In the genomic region with DNA sequence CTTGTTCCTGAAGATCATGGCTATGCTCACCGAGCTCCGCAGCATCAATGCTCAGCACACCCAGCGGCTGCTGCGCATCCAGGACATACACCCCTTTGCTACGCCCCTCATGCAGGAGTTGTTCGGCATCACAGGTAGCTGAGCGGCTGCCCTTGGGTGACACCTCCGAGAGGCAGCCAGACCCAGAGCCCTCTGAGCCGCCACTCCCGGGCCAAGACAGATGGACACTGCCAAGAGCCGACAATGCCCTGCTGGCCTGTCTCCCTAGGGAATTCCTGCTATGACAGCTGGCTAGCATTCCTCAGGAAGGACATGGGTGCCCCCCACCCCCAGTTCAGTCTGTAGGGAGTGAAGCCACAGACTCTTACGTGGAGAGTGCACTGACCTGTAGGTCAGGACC, we compare ENCODE assay signal across 18 cellular contexts. TPM values are rescaled to one million over a fixed set of nuclear protein-coding genes. Genes with fewer than 3 reads are reported as not detected.
DNase-seq lines count a peak whose midpoint lies in the region; ATAC-seq and TF ChIP-seq lines count a peak whose summit lies in the region.
"Had no signal": no experiment of that assay in that cellular context is flagged by ENCODE, and none has a peak within 500 bp of the region (broad histone marks: within the 10 kb centered on the region; RNA-seq: fewer than 3 reads in every experiment).

No MANE protein-coding gene starts in this region.

- H3K4me2 ChIP-seq in Karpas-422 (ENCODE audit: low read depth, low read length, poor library complexity, severe bottlenecking) = no peak overlapping the region
- H3K4me2 ChIP-seq: A549 had no signal

- no peak overlapping the region for H2AFZ ChIP-seq in Karpas-422 (ENCODE audit: low read length)

- H3K9ac ChIP-seq in endodermal cell (ENCODE audit: extremely low read depth, low read length, poor library complexity, severe bottlenecking) = no peak overlapping the region
- no peak overlapping the region for H3K9ac ChIP-seq in Karpas-422 (ENCODE audit: low read length)

- H3K9me3 ChIP-seq in heart left ventricle (no peaks in the 10 kb centered on the region), endodermal cell (ENCODE audit: control insufficient read depth, low read length) (no peaks in the 10 kb centered on the region), right lobe of liver (no peaks in the 10 kb centered on the region), Karpas-422 (ENCODE audit: low read length) (no peaks in the 10 kb centered on the region)
- H3K9me3 ChIP-seq: A549 had no signal

- H3K4me3 ChIP-seq in heart left ventricle = no peak overlapping the region
- H3K4me3 ChIP-seq in endodermal cell (ENCODE audit: low read length) = no peak overlapping the region
- no peak overlapping the region for H3K4me3 ChIP-seq in right lobe of liver
- H3K4me3 ChIP-seq in Karpas-422 (ENCODE audit: low read length) = no peak overlapping the region
- H3K4me3 ChIP-seq: A549 had no signal

- H3K4me1 ChIP-seq in heart left ventricle (peaks cover 0 to 16% (median 0%) of the 10 kb centered on the region in 12 donors), endodermal cell (ENCODE audit: control insufficient read depth, insufficient read depth, low read length) (no peaks in the 10 kb centered on the region), right lobe of liver (no peaks in the 10 kb centered on the region), Karpas-422 (ENCODE audit: low read length) (peaks cover 6% of the 10 kb centered on the region)
- H3K4me1 ChIP-seq: A549 had no signal

- no peaks in the 10 kb centered on the region for H4K20me1 ChIP-seq in Karpas-422 (ENCODE audit: insufficient read depth, low read depth, low read length)

- H3K79me2 ChIP-seq in Karpas-422 (ENCODE audit: low read length) = no peaks in the 10 kb centered on the region

- TF ChIP-seq CTCF in heart left ventricle (IDR thresholded peaks at IDR 0.05) (no peak), endodermal cell (conservative IDR thresholded peaks at IDR 0.05) (no peak), right lobe of liver (IDR thresholded peaks at IDR 0.05) (no peak)

- H3K27ac ChIP-seq in heart left ventricle (no peak overlapping the region), endodermal cell (ENCODE audit: low read depth, low read length) (no peak overlapping the region), right lobe of liver (no peak overlapping the region), Karpas-422 (ENCODE audit: low read length) (no peak overlapping the region)
- H3K27ac ChIP-seq: A549, RWPE1 had no signal

- WGBS in heart left ventricle, 4 donors = 26 to 68% (median 59%) methylated on average over 6 to 12 of the region's 12 CpGs; no CpG with 5 or more reads in 1 of the 4 donors
- 92 to 95% methylated on average over 11 to 12 of the region's 12 CpGs for WGBS in endodermal cell (ENCODE audit: insufficient coverage in 1 of 2, insufficient read length in 1 of 2), 2 experiments
- WGBS in right lobe of liver (ENCODE audit: insufficient coverage, low coverage, low lambda C conversion rate, missing lambda C conversion rate) = no CpG with 5 or more reads among the region's 12 CpGs

- H3K27ac Mint-ChIP-seq in endodermal cell = no peak overlapping the region
- H3K27ac Mint-ChIP-seq: B cell, CD14-positive monocyte, IgD-negative memory B cell had no signal

- no peak overlapping the region for H3K4me3 Mint-ChIP-seq in endodermal cell
- H3K4me3 Mint-ChIP-seq: B cell, CD14-positive monocyte, IgD-negative memory B cell had no signal

- ATAC-seq in heart left ventricle (peak; percentile 16 to 63 (median 49)), right lobe of liver (peak; percentile 27 to 44 (median 34)), HG03175 (IDR thresholded peaks at IDR 0.05; ENCODE audit: unreplicated experiment) (no peak)

- H3K36me3 ChIP-seq in heart left ventricle (no peaks in the 10 kb centered on the region), endodermal cell (ENCODE audit: control insufficient read depth, insufficient read depth, low read length) (no peaks in the 10 kb centered on the region), right lobe of liver (peaks cover 0 to 28% (median 7%) of the 10 kb centered on the region in 4 donors), Karpas-422 (ENCODE audit: insufficient read depth, low read length) (no peaks in the 10 kb centered on the region)

- peak in 2 of 5 donors; percentile 41 to 51 for DNase-seq in heart left ventricle
- no peak for DNase-seq in cardiac septum (ENCODE audit: low spot score)
- DNase-seq in endodermal cell = peak; percentile 48
- peak in 1 of 3 donors; percentile 52 for DNase-seq in right lobe of liver
- DNase-seq in Karpas-422 = no peak
- DNase-seq in anterior cingulate cortex (lab: John Stamatoyannopoulos, UW) = no peak
- DNase-seq: EL, GF-D8, NCI-H187, NCI-H526 treated with DMSO at 0.1 percent for 48 hours had no signal

- H3K36me3 Mint-ChIP-seq in endodermal cell (ENCODE audit: low read depth) = no peaks in the 10 kb centered on the region
- H3K36me3 Mint-ChIP-seq: CD14-positive monocyte, IgD-negative memory B cell had no signal

- H3K4me1 Mint-ChIP-seq in endodermal cell = peaks cover 5% of the 10 kb centered on the region
- H3K4me1 Mint-ChIP-seq: B cell had no signal

- H3K9me3 Mint-ChIP-seq in endodermal cell = no peaks in the 10 kb centered on the region
- H3K9me3 Mint-ChIP-seq: IgD-negative memory B cell had no signal

- no peaks in the 10 kb centered on the region for H3K27me3 Mint-ChIP-seq in endodermal cell (ENCODE audit: insufficient read depth)
- H3K27me3 Mint-ChIP-seq: B cell had no signal

- H3K27me3 ChIP-seq in heart left ventricle = no peaks in the 10 kb centered on the region
- H3K27me3 ChIP-seq in endodermal cell (ENCODE audit: control insufficient read depth, insufficient read depth, low read length, poor library complexity, severe bottlenecking) = no peaks in the 10 kb centered on the region
- H3K27me3 ChIP-seq in right lobe of liver = no peaks in the 10 kb centered on the region
- H3K27me3 ChIP-seq in Karpas-422 (ENCODE audit: low read length) = no peaks in the 10 kb centered on the region

- TF ChIP-seq POLR2A in heart left ventricle (IDR thresholded peaks at IDR 0.05) (no peak), right lobe of liver (IDR thresholded peaks at IDR 0.05) (no peak)

- intact Hi-C loops in heart left ventricle (cut with DNase I) (loop anchor here in 1 of 10 donors (10.0 kb wide), 1 partner anchor 102 kb away; no protein-coding TSS in a partner anchor), cardiac septum (cut with DNase I) (no loop called here), right lobe of liver (cut with DNase I) (no loop called here)

- no peaks in the 10 kb centered on the region for H3K9me2 ChIP-seq in Karpas-422 (replicated peaks; ENCODE audit: insufficient read depth, low read length)

RNA-seq across cellular contexts. Expression of gene NR1I2, which starts 35.2 kb away (rescaled TPM):
- total RNA-seq in heart left ventricle (under 1 TPM in 6 of 9 donors, not detected in 3; 0.07 to 0.29 (median 0.16) TPM), cardiac septum (0.08 TPM), endodermal cell (under 1 TPM; 0.20 to 0.29 TPM), right lobe of liver (100 to 1,000 TPM in 3 of 6 experiments, 10 to 100 TPM in 3; 24.9 to 188 (median 91.4) TPM)
- under 1 TPM in 1 of 2 donors, not detected in 1; 0.11 TPM for polyA plus RNA-seq in heart left ventricle
- not detected for polyA plus RNA-seq in endodermal cell (2013, experiment 1 of 2)
- polyA plus RNA-seq in endodermal cell (2013, experiment 2 of 2) = not detected
- total RNA-seq in Karpas-422 (2014; rRNA removed; shearing (Covaris generic); ENCODE audit: low replicate concordance) = 2.7 and 3.8 TPM in 2 replicates
- total RNA-seq: H4, M059J had no signal
- polyA plus RNA-seq: A549, CD14-positive monocyte had no signal
